1 cellular context compared by ENCODE assay signal in the genomic region with DNA sequence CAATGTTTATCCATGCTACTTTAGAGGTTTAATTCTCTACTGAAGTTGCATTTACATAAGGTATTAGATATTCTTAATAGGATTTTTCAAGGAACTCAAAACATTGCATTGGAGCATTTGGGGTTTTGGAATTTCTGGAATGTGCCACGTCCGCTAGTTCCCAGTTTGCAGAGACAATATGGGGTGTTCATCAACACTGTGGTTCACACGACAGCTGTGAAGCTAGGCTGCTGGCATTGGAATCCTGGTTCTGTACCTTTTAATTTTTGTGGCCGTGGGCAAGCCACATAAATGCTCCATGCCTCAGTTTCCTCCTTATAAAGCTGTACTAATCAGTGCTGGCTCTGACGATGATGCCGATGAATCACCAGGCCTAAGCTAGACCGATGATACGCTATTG.
TF ChIP-seq lines count a peak whose summit lies in the region.

No MANE protein-coding gene starts in this region.

TF ChIP-seq in GM23338, 12 proteins besides CTCF, POLR2A, EP300 and RAD21 (continued from another document):
- TF ChIP-seq, protein P1, sequence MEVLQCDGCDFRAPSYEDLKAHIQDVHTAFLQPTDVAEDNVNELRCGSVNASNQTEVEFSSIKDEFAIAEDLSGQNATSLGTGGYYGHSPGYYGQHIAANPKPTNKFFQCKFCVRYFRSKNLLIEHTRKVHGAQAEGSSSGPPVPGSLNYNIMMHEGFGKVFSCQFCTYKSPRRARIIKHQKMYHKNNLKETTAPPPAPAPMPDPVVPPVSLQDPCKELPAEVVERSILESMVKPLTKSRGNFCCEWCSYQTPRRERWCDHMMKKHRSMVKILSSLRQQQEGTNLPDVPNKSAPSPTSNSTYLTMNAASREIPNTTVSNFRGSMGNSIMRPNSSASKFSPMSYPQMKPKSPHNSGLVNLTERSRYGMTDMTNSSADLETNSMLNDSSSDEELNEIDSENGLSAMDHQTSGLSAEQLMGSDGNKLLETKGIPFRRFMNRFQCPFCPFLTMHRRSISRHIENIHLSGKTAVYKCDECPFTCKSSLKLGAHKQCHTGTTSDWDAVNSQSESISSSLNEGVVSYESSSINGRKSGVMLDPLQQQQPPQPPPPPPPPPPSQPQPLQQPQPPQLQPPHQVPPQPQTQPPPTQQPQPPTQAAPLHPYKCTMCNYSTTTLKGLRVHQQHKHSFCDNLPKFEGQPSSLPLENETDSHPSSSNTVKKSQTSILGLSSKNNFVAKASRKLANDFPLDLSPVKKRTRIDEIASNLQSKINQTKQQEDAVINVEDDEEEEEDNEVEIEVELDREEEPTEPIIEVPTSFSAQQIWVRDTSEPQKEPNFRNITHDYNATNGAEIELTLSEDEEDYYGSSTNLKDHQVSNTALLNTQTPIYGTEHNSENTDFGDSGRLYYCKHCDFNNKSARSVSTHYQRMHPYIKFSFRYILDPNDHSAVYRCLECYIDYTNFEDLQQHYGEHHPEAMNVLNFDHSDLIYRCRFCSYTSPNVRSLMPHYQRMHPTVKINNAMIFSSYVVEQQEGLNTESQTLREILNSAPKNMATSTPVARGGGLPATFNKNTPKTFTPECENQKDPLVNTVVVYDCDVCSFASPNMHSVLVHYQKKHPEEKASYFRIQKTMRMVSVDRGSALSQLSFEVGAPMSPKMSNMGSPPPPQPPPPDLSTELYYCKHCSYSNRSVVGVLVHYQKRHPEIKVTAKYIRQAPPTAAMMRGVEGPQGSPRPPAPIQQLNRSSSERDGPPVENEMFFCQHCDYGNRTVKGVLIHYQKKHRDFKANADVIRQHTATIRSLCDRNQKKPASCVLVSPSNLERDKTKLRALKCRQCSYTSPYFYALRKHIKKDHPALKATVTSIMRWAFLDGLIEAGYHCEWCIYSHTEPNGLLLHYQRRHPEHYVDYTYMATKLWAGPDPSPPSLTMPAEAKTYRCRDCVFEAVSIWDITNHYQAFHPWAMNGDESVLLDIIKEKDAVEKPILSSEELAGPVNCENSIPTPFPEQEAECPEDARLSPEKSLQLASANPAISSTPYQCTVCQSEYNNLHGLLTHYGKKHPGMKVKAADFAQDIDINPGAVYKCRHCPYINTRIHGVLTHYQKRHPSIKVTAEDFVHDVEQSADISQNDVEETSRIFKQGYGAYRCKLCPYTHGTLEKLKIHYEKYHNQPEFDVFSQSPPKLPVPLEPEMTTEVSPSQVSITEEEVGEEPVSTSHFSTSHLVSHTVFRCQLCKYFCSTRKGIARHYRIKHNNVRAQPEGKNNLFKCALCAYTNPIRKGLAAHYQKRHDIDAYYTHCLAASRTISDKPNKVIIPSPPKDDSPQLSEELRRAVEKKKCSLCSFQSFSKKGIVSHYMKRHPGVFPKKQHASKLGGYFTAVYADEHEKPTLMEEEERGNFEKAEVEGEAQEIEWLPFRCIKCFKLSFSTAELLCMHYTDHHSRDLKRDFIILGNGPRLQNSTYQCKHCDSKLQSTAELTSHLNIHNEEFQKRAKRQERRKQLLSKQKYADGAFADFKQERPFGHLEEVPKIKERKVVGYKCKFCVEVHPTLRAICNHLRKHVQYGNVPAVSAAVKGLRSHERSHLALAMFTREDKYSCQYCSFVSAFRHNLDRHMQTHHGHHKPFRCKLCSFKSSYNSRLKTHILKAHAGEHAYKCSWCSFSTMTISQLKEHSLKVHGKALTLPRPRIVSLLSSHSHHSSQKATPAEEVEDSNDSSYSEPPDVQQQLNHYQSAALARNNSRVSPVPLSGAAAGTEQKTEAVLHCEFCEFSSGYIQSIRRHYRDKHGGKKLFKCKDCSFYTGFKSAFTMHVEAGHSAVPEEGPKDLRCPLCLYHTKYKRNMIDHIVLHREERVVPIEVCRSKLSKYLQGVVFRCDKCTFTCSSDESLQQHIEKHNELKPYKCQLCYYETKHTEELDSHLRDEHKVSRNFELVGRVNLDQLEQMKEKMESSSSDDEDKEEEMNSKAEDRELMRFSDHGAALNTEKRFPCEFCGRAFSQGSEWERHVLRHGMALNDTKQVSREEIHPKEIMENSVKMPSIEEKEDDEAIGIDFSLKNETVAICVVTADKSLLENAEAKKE (CRISPR knock-in tag; IDR thresholded peaks at IDR 0.05) = no peak
- TF ChIP-seq ZNF114 (CRISPR knock-in tag; IDR thresholded peaks at IDR 0.05) (no peak), JUNB (IDR thresholded peaks at IDR 0.05; ENCODE audit: unreplicated experiment) (no peak), NANOG (IDR thresholded peaks at IDR 0.05; ENCODE audit: borderline replicate concordance) (no peak), EZH2 (IDR thresholded peaks at IDR 0.05; ENCODE audit: low read depth, unreplicated experiment) (no peak)
- TF ChIP-seq, protein P2, sequence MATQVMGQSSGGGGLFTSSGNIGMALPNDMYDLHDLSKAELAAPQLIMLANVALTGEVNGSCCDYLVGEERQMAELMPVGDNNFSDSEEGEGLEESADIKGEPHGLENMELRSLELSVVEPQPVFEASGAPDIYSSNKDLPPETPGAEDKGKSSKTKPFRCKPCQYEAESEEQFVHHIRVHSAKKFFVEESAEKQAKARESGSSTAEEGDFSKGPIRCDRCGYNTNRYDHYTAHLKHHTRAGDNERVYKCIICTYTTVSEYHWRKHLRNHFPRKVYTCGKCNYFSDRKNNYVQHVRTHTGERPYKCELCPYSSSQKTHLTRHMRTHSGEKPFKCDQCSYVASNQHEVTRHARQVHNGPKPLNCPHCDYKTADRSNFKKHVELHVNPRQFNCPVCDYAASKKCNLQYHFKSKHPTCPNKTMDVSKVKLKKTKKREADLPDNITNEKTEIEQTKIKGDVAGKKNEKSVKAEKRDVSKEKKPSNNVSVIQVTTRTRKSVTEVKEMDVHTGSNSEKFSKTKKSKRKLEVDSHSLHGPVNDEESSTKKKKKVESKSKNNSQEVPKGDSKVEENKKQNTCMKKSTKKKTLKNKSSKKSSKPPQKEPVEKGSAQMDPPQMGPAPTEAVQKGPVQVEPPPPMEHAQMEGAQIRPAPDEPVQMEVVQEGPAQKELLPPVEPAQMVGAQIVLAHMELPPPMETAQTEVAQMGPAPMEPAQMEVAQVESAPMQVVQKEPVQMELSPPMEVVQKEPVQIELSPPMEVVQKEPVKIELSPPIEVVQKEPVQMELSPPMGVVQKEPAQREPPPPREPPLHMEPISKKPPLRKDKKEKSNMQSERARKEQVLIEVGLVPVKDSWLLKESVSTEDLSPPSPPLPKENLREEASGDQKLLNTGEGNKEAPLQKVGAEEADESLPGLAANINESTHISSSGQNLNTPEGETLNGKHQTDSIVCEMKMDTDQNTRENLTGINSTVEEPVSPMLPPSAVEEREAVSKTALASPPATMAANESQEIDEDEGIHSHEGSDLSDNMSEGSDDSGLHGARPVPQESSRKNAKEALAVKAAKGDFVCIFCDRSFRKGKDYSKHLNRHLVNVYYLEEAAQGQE (IDR thresholded peaks at IDR 0.05; ENCODE audit: unreplicated experiment) = no peak
